Comparison of ENCODE assay signal across 1 cellular context in genomic region chr21:33937146-33937545, GRCh38.
TF ChIP-seq lines count a peak whose summit lies in the region.

No MANE protein-coding gene starts in this region.

TF ChIP-seq in WTC11, 78 proteins besides CTCF, POLR2A, EP300 and RAD21 (continued from another document):
- TF ChIP-seq ZNF512 (CRISPR knock-in tag; IDR thresholded peaks at IDR 0.05; ENCODE audit: borderline replicate concordance) = no peak
- no peak for TF ChIP-seq ZNF121 (CRISPR knock-in tag; IDR thresholded peaks at IDR 0.05)
- no peak for TF ChIP-seq ZNF232 (CRISPR knock-in tag; IDR thresholded peaks at IDR 0.05)
- TF ChIP-seq TEAD1 (CRISPR knock-in tag; IDR thresholded peaks at IDR 0.05) = no peak
- no peak for TF ChIP-seq PRRX2 (CRISPR knock-in tag; IDR thresholded peaks at IDR 0.05)
- no peak for TF ChIP-seq USF1 (CRISPR knock-in tag; IDR thresholded peaks at IDR 0.05)
- no peak for TF ChIP-seq TEAD4 (CRISPR knock-in tag; IDR thresholded peaks at IDR 0.05)
- TF ChIP-seq OVOL2 (CRISPR knock-in tag; IDR thresholded peaks at IDR 0.05; ENCODE audit: borderline replicate concordance) = no peak
- TF ChIP-seq CREB1 (CRISPR knock-in tag; IDR thresholded peaks at IDR 0.05) = no peak
- no peak for TF ChIP-seq FOXP4 (CRISPR knock-in tag; IDR thresholded peaks at IDR 0.05)
TF ChIP-seq in WTC11: peak in this region for 0.
